13 cellular contexts compared by ENCODE assay signal in genomic region chr3:123685780-123686179, GRCh38.
DNase-seq lines count a peak whose midpoint lies in the region; ATAC-seq and TF ChIP-seq lines count a peak whose summit lies in the region.
"Had no signal": no experiment of that assay in that cellular context is flagged by ENCODE, and none has a peak within 500 bp of the region (broad histone marks: within the 10 kb centered on the region; RNA-seq: fewer than 3 reads in every experiment).

No MANE protein-coding gene starts in this region.

- H3K4me3 ChIP-seq in SK-N-SH (ENCODE audit: low read depth in 2 of 2, low read length in 1 of 2) = no peak overlapping the region
- H3K4me3 ChIP-seq in gastroesophageal sphincter = no peak overlapping the region
- H3K4me3 ChIP-seq in rectal smooth muscle tissue (ENCODE audit: low read length) = no peak overlapping the region
- no peak overlapping the region for H3K4me3 ChIP-seq in vagina
- H3K4me3 ChIP-seq: BLaER1 treated with 17β-estradiol and CSF1 and Interleukin-3, amounts not matched to agents 10 nM and 100 nM had no signal

- H3K9me2 ChIP-seq in SK-N-SH = no peaks in the 10 kb centered on the region

- TF ChIP-seq EP300 in SK-N-SH (IDR thresholded peaks at IDR 0.05; ENCODE audit: borderline replicate concordance in 1 of 2, low read depth in 1 of 2, low read length in 1 of 2) = no peak
- TF ChIP-seq EP300 in gastroesophageal sphincter (IDR thresholded peaks at IDR 0.05) = no peak

- ATAC-seq in SK-N-SH treated with all-trans-retinoic acid at 6 μM for 48 hours (no peak), gastroesophageal sphincter (no peak), GM18861 (IDR thresholded peaks at IDR 0.05; ENCODE audit: unreplicated experiment) (no peak)

- no peak for TF ChIP-seq RAD21 in SK-N-SH (IDR thresholded peaks at IDR 0.05; ENCODE audit: low read length)

- H3K4me1 ChIP-seq in SK-N-SH (ENCODE audit: control insufficient read depth in 1 of 2, insufficient read depth in 2 of 2, low read depth in 1 of 2, low read length in 1 of 2) (peaks cover 14 to 49% of the 10 kb centered on the region in 2 experiments; a peak in 3 of 4 replicates), gastroesophageal sphincter (peaks cover 10 to 100% (median 21%) of the 10 kb centered on the region in 3 donors), rectal smooth muscle tissue (ENCODE audit: control insufficient read depth, insufficient read depth, low read length) (peaks cover 45% of the 10 kb centered on the region), vagina (peaks cover 49% of the 10 kb centered on the region)

- H2AFZ ChIP-seq in SK-N-SH (ENCODE audit: low read depth) = no peak overlapping the region

- peaks cover 17% of the 10 kb centered on the region for H3F3A ChIP-seq in SK-N-SH (replicated peaks; ENCODE audit: insufficient read depth)

- TF ChIP-seq POLR2A in gastroesophageal sphincter (IDR thresholded peaks at IDR 0.05) = no peak
- TF ChIP-seq POLR2A in vagina (IDR thresholded peaks at IDR 0.05) = no peak

- no peak overlapping the region for H3K4me2 ChIP-seq in SK-N-SH
- H3K4me2 ChIP-seq: BLaER1 treated with 17β-estradiol and CSF1 and Interleukin-3, amounts not matched to agents 10 nM and 100 nM had no signal

- DNase-seq in SK-N-SH (peak; percentile 58), vagina (ENCODE audit: extremely low spot score in 2 of 2) (no peak), NCI-H748 treated with DMSO at 0.1 percent for 48 hours (lab: John Stamatoyannopoulos, UW) (no peak)
- no peak for DNase-seq in NK-92 treated with Interleukin-12 subunit alpha and Interleukin-12 subunit beta, amount 100 ng/mL, for 24 hours (lab: John Stamatoyannopoulos, UW)
- DNase-seq: KG1, NCI-H1092 treated with DMSO at 0.1 percent for 48 hours, NCI-H1694 treated with DMSO at 0.1 percent for 48 hours had no signal

- H3K36me3 ChIP-seq in SK-N-SH (replicated peaks in 1 of 2; ENCODE audit: control insufficient read depth in 1 of 2, insufficient read depth in 2 of 2, low read length in 1 of 2) (peaks cover 55 to 58% of the 10 kb centered on the region in 2 experiments), gastroesophageal sphincter (peaks cover 0 to 74% of the 10 kb centered on the region in 2 donors), rectal smooth muscle tissue (ENCODE audit: control insufficient read depth, insufficient read depth, low read length) (peaks cover 23% of the 10 kb centered on the region), vagina (peaks cover 0 to 12% of the 10 kb centered on the region in 2 donors)

- H3K9me3 ChIP-seq in SK-N-SH (no peaks in the 10 kb centered on the region), gastroesophageal sphincter (no peaks in the 10 kb centered on the region), vagina (no peaks in the 10 kb centered on the region)
- H3K9me3 ChIP-seq: BLaER1 treated with 17β-estradiol and CSF1 and Interleukin-3, amounts not matched to agents 10 nM and 100 nM had no signal

- CTCF ChIA-PET in SK-N-SH (lab: Yijun Ruan, JAX) = interaction anchor here (1.2 to 2.5 kb wide), 5 partner anchors 23 to 43 kb away, joined by 3 to 16 read pairs (median 5); no protein-coding TSS in a partner anchor

- H3K27ac ChIP-seq in SK-N-SH (ENCODE audit: low read depth in 2 of 2, low read length in 1 of 2) (peak overlapping the region in 1 of 2 experiments; percentile 87; a peak in 2 of 4 replicates), gastroesophageal sphincter (peak overlapping the region; percentile 94 to 97 (median 96)), rectal smooth muscle tissue (ENCODE audit: low read depth, low read length) (peak overlapping the region; percentile 84), vagina (peak overlapping the region; percentile 66)
- H3K27ac ChIP-seq: 22Rv1; BLaER1 treated with 17β-estradiol and CSF1 and Interleukin-3, amounts not matched to agents 10 nM and 100 nM had no signal

- H3K27me3 ChIP-seq in SK-N-SH (ENCODE audit: insufficient read depth) = no peaks in the 10 kb centered on the region
- no peaks in the 10 kb centered on the region for H3K27me3 ChIP-seq in gastroesophageal sphincter
- H3K27me3 ChIP-seq in rectal smooth muscle tissue (ENCODE audit: control insufficient read depth, insufficient read depth, low read length) = no peaks in the 10 kb centered on the region
- no peaks in the 10 kb centered on the region for H3K27me3 ChIP-seq in vagina
- H3K27me3 ChIP-seq: BLaER1 treated with 17β-estradiol and CSF1 and Interleukin-3, amounts not matched to agents 10 nM and 100 nM had no signal

- H3K9ac ChIP-seq in SK-N-SH (no peak overlapping the region), rectal smooth muscle tissue (ENCODE audit: low read length) (no peak overlapping the region)
- H3K9ac ChIP-seq: BLaER1 treated with 17β-estradiol and CSF1 and Interleukin-3, amounts not matched to agents 10 nM and 100 nM had no signal

- 86% methylated on average over 9 of the region's 9 CpGs for WGBS in SK-N-SH (ENCODE audit: low lambda C conversion rate)
- WGBS in gastroesophageal sphincter (ENCODE audit: low coverage in 1 of 2), 2 donors = 40 to 65% methylated on average over 1 to 8 of the region's 9 CpGs

- POLR2A ChIA-PET in SK-N-SH (lab: Yijun Ruan, JAX) = no interaction called here

- intact Hi-C loops in vagina (cut with DNase I) = no loop called here

- H4K20me1 ChIP-seq in SK-N-SH (ENCODE audit: insufficient read depth) = no peaks in the 10 kb centered on the region

- TF ChIP-seq CTCF in SK-N-SH (IDR thresholded peaks at IDR 0.05) (no peak), gastroesophageal sphincter (IDR thresholded peaks at IDR 0.05) (no peak), vagina (IDR thresholded peaks at IDR 0.05) (no peak)

- H3K79me2 ChIP-seq in SK-N-SH (ENCODE audit: insufficient read depth) = peaks cover under 1% of the 10 kb centered on the region; the same call in 1 of the 2 replicates

TF ChIP-seq in SK-N-SH, 30 proteins besides CTCF, POLR2A, EP300 and RAD21 (continues in another document):
- TF ChIP-seq FOXM1 (IDR thresholded peaks at IDR 0.05; ENCODE audit: low read depth) (no peak), SMC3 (IDR thresholded peaks at IDR 0.05; ENCODE audit: low read depth, low read length) (no peak), MAX (IDR thresholded peaks at IDR 0.05; ENCODE audit: low read depth) (no peak), YY1 (IDR thresholded peaks at IDR 0.05; ENCODE audit: low read depth) (no peak), NFIC (IDR thresholded peaks at IDR 0.05; ENCODE audit: borderline replicate concordance) (no peak), IRF3 (IDR thresholded peaks at IDR 0.05; ENCODE audit: low read depth, low read length) (no peak), USF1 (IDR thresholded peaks at IDR 0.05; ENCODE audit: borderline replicate concordance, low read depth) (no peak), RFX5 (IDR thresholded peaks at IDR 0.05; ENCODE audit: low read length) (no peak)

TF ChIP-seq in SK-N-SH treated with all-trans-retinoic acid at 6 μM for 48 hours, 23 proteins besides CTCF, POLR2A, EP300 and RAD21:
- no peak for TF ChIP-seq TCF4 (CRISPR knock-in tag; IDR thresholded peaks at IDR 0.05; ENCODE audit: borderline replicate concordance)
- TF ChIP-seq ZC3H10 (CRISPR knock-in tag; IDR thresholded peaks at IDR 0.05) = no peak
- TF ChIP-seq ZNF8 (CRISPR knock-in tag; IDR thresholded peaks at IDR 0.05) = no peak
- no peak for TF ChIP-seq PPARA (CRISPR knock-in tag; IDR thresholded peaks at IDR 0.05; ENCODE audit: borderline replicate concordance)
- no peak for TF ChIP-seq ZNF70 (CRISPR knock-in tag; IDR thresholded peaks at IDR 0.05)
